ENCODE assay signal across 24 cellular contexts in genomic region chr14:23580152-23580926, GRCh38. TPM values are rescaled to one million over a fixed set of nuclear protein-coding genes. Genes with fewer than 3 reads are reported as not detected.
"Had no signal": no experiment of that assay in that cellular context is flagged by ENCODE, and none has a peak within 500 bp of the region (broad histone marks: within the 10 kb centered on the region; RNA-seq: fewer than 3 reads in every experiment).

No MANE protein-coding gene starts in this region.

- DNase-seq: activated CD4-positive, alpha-beta T cell treated with anti-CD3 and anti-CD28 coated beads, Interleukin-2, amount 10 ng/mL, durations not matched to agents 7 days and 5 days; activated CD8-positive, alpha-beta memory T cell treated with anti-CD3 and anti-CD28 coated beads for 24 hours; activated gamma-delta T cell; dermis blood vessel endothelial cell; foreskin fibroblast; hippocampal formation; mucosa of descending colon; naive B cell; psoas muscle; right cardiac atrium; small intestine; stimulated activated CD4-positive, alpha-beta T cell treated with anti-CD3 and anti-CD28 coated beads, Interleukin-4, amount 100 ng/mL, for 24 hours; T-helper 9 cell; uterus had no signal

- ATAC-seq: left lung; mucosa of descending colon; psoas muscle; right cardiac atrium; stimulated activated memory B cell treated with anti-CD40 and anti-IgM and Interleukin-4, amounts not matched to agents 10 μg/mL and 1 μg/mL and 100 μg/mL, for 72 hours had no signal

- H3K9me3 ChIP-seq: left lung, mucosa of descending colon, psoas muscle, tibial nerve, uterus had no signal

- H3K27ac ChIP-seq: epithelial cell of prostate, left lung, neural progenitor cell, psoas muscle, SK-N-MC, tibial nerve had no signal

- H3K4me1 ChIP-seq: psoas muscle, uterus had no signal

- H3K4me3 ChIP-seq: left lung, mucosa of descending colon, neural progenitor cell, psoas muscle, SK-N-MC, tibial nerve, uterus had no signal

- H3K36me3 ChIP-seq: left lung, neural progenitor cell, tibial nerve, uterus had no signal

RNA-seq across cellular contexts. Expression of gene JPH4, which starts 1.7 kb away (rescaled TPM):
- total RNA-seq: activated CD4-positive, alpha-beta T cell treated with anti-CD3 and anti-CD28 coated beads, Interleukin-2, amount 10 ng/mL, durations not matched to agents 7 days and 5 days; bronchial epithelial cell; dermis blood vessel endothelial cell; glomerular endothelial cell; osteocyte had no signal

RNA-seq across cellular contexts. Expression of gene DHRS2, which starts 55.8 kb away (rescaled TPM):
- total RNA-seq: bronchial epithelial cell, glomerular endothelial cell, osteocyte, right cardiac atrium, subcutaneous adipose tissue had no signal
- polyA plus RNA-seq: right cardiac atrium had no signal
